31 cellular contexts compared by ENCODE assay signal in genomic region chr15:79656151-79656797, GRCh38.
"Had no signal": no experiment of that assay in that cellular context is flagged by ENCODE, and none has a peak within 500 bp of the region (broad histone marks: within the 10 kb centered on the region; RNA-seq: fewer than 3 reads in every experiment).

No MANE protein-coding gene starts in this region.

- H3K9me3 ChIP-seq: Peyer's patch had no signal

- H3K4me3 Mint-ChIP-seq: activated CD4-positive, alpha-beta T cell treated with anti-CD3 and anti-CD28 coated beads for 36 hours; activated CD4-positive, alpha-beta T cell treated with anti-CD3 and anti-CD28 coated beads, Interleukin-2, amount 10 ng/mL, durations not matched to agents 7 days and 5 days; activated CD8-positive, alpha-beta T cell treated with anti-CD3 and anti-CD28 coated beads, Interleukin-2, amount 10 ng/mL, durations not matched to agents 7 days and 5 days; activated naive CD4-positive, alpha-beta T cell treated with anti-CD3 and anti-CD28 coated beads, Interleukin-2, amount 10 ng/mL, durations not matched to agents 7 days and 5 days; activated naive CD8-positive, alpha-beta T cell; activated naive CD8-positive, alpha-beta T cell treated with anti-CD3 and anti-CD28 coated beads, Interleukin-2, amount 50 U/mL, for 24 hours; activated T-cell treated with anti-CD3 and anti-CD28 coated beads, Interleukin-2, amount 50 U/mL, for 4 hours; activated T-helper 1 cell treated with anti-CD3 and anti-CD28 coated beads, Interleukin-12 subunit alpha, Interleukin-12 subunit beta, Interleukin-2, Interleukin-4 antibody, amounts not matched to agents 30 ng/mL and 10 ng/mL and 1 ng/mL, durations not matched to agents 14 hours and 24 hours and 36 hours; brain had no signal

- H3K36me3 ChIP-seq: Peyer's patch had no signal

- H3K27ac Mint-ChIP-seq: activated CD4-positive, alpha-beta T cell treated with anti-CD3 and anti-CD28 coated beads for 36 hours; activated CD4-positive, alpha-beta T cell treated with anti-CD3 and anti-CD28 coated beads, Interleukin-2, amount 10 ng/mL, durations not matched to agents 7 days and 5 days; activated CD8-positive, alpha-beta T cell treated with anti-CD3 and anti-CD28 coated beads, Interleukin-2, amount 10 ng/mL, durations not matched to agents 7 days and 5 days; activated naive CD4-positive, alpha-beta T cell treated with anti-CD3 and anti-CD28 coated beads, Interleukin-2, amount 10 ng/mL, durations not matched to agents 7 days and 5 days; activated naive CD8-positive, alpha-beta T cell; activated naive CD8-positive, alpha-beta T cell treated with anti-CD3 and anti-CD28 coated beads, Interleukin-2, amount 50 U/mL, for 24 hours; activated T-helper 1 cell treated with anti-CD3 and anti-CD28 coated beads, Interleukin-12 subunit alpha, Interleukin-12 subunit beta, Interleukin-2, Interleukin-4 antibody, amounts not matched to agents 30 ng/mL and 10 ng/mL and 1 ng/mL, durations not matched to agents 14 hours and 24 hours and 36 hours had no signal

- H3K27ac ChIP-seq: Peyer's patch, RWPE1 had no signal

- H3K4me1 ChIP-seq: Peyer's patch had no signal

- H3K27me3 ChIP-seq: Peyer's patch had no signal

- ATAC-seq: activated CD4-positive, alpha-beta T cell treated with anti-CD3 and anti-CD28 coated beads for 36 hours; activated CD4-positive, CD25-positive, alpha-beta regulatory T cell treated with anti-CD3 and anti-CD28 coated beads, Interleukin-2, amount 50 U/mL, for 24 hours; activated CD8-positive, alpha-beta T cell treated with anti-CD3 and anti-CD28 coated beads, Interleukin-2, amount 10 ng/mL, durations not matched to agents 7 days and 5 days; activated naive CD8-positive, alpha-beta T cell treated with anti-CD3 and anti-CD28 coated beads, Interleukin-2, amount 50 U/mL, for 24 hours; activated T-cell treated with anti-CD3 and anti-CD28 coated beads, Interleukin-2, amount 50 U/mL, for 4 hours; Right ventricle myocardium inferior had no signal

- DNase-seq: activated CD4-positive, alpha-beta T cell treated with anti-CD3 and anti-CD28 coated beads for 36 hours; activated CD4-positive, alpha-beta T cell treated with anti-CD3 and anti-CD28 coated beads, Interleukin-2, amount 10 ng/mL, durations not matched to agents 7 days and 5 days; activated CD4-positive, alpha-beta T cell treated with anti-CD3 and anti-CD28 coated beads, Interleukin-2, amount 50 U/mL, for 48 hours; activated CD8-positive, alpha-beta T cell treated with anti-CD3 and anti-CD28 coated beads, Interleukin-2, amount 10 ng/mL, durations not matched to agents 7 days and 5 days; activated effector memory CD4-positive, alpha-beta T cell treated with Interleukin-2 at 50 U/mL for 16 hours; activated naive CD4-positive, alpha-beta T cell treated with anti-CD3 and anti-CD28 coated beads, Interleukin-2, amount 10 ng/mL, durations not matched to agents 7 days and 5 days; activated naive CD8-positive, alpha-beta T cell treated with anti-CD3 and anti-CD28 coated beads, Interleukin-2, amount 50 U/mL, for 24 hours; activated T-cell treated with anti-CD3 and anti-CD28 coated beads, Interleukin-2, amount 50 U/mL, for 4 hours; anterior cingulate cortex; central memory CD4-positive, alpha-beta T cell; Kasumi-1; KG1; MM.1S; MV-4-11; NCI-H1092; NCI-H1436 treated with DMSO at 0.1 percent for 48 hours; NCI-H187 treated with DMSO at 0.1 percent for 48 hours; NCI-H2081; NCI-H345; NCI-H524 treated with DMSO at 0.1 percent for 48 hours; Peyer's patch; SIG-M5; SW 1271; T-helper 1 cell; T1000 had no signal

- H3K4me1 Mint-ChIP-seq: activated CD4-positive, alpha-beta T cell treated with anti-CD3 and anti-CD28 coated beads for 36 hours; activated CD4-positive, alpha-beta T cell treated with anti-CD3 and anti-CD28 coated beads, Interleukin-2, amount 10 ng/mL, durations not matched to agents 7 days and 5 days; activated naive CD4-positive, alpha-beta T cell treated with anti-CD3 and anti-CD28 coated beads, Interleukin-2, amount 10 ng/mL, durations not matched to agents 7 days and 5 days; activated naive CD8-positive, alpha-beta T cell treated with anti-CD3 and anti-CD28 coated beads, Interleukin-2, amount 50 U/mL, for 24 hours; brain had no signal

- H3K9me3 Mint-ChIP-seq: activated naive CD4-positive, alpha-beta T cell treated with anti-CD3 and anti-CD28 coated beads, Interleukin-2, amount 10 ng/mL, durations not matched to agents 7 days and 5 days; activated naive CD8-positive, alpha-beta T cell treated with anti-CD3 and anti-CD28 coated beads, Interleukin-2, amount 50 U/mL, for 24 hours; activated T-cell treated with anti-CD3 and anti-CD28 coated beads, Interleukin-2, amount 50 U/mL, for 4 hours; activated T-helper 1 cell treated with anti-CD3 and anti-CD28 coated beads, Interleukin-12 subunit alpha, Interleukin-12 subunit beta, Interleukin-2, Interleukin-4 antibody, amounts not matched to agents 30 ng/mL and 10 ng/mL and 1 ng/mL, durations not matched to agents 14 hours and 24 hours and 36 hours had no signal

- H3K36me3 Mint-ChIP-seq: activated naive CD4-positive, alpha-beta T cell treated with anti-CD3 and anti-CD28 coated beads, Interleukin-2, amount 10 ng/mL, durations not matched to agents 7 days and 5 days; brain had no signal

- H3K4me3 ChIP-seq: Peyer's patch had no signal
